9 cellular contexts compared by ENCODE assay signal in genomic region chr11:73331138-73331916, GRCh38. TPM values are rescaled to one million over a fixed set of nuclear protein-coding genes. Genes with fewer than 3 reads are reported as not detected.
A peak's percentile ranks its signal among the peaks of the same experiment; 100 is the strongest.
DNase-seq lines count a peak whose midpoint lies in the region; ATAC-seq and TF ChIP-seq lines count a peak whose summit lies in the region.
"Had no signal": no experiment of that assay in that cellular context is flagged by ENCODE, and none has a peak within 500 bp of the region (broad histone marks: within the 10 kb centered on the region; RNA-seq: fewer than 3 reads in every experiment).

No MANE protein-coding gene starts in this region.

- no peak overlapping the region for H2AFZ ChIP-seq in Loucy (ENCODE audit: low read length)

- DNase-seq in coronary artery (ENCODE audit: low spot score) (no peak), left lung (no peak), NCI-H1436 (lab: John Stamatoyannopoulos, UW) (no peak), activated gamma-delta T cell (lab: John Stamatoyannopoulos, UW) (no peak)
- DNase-seq: NCI-H2107 had no signal

- ATAC-seq in left lung (no peak), HG03439 (IDR thresholded peaks at IDR 0.05; ENCODE audit: unreplicated experiment) (no peak), HG03280 (IDR thresholded peaks at IDR 0.05; ENCODE audit: unreplicated experiment) (no peak)

- TF ChIP-seq CTCF in Loucy (conservative IDR thresholded peaks at IDR 0.05; ENCODE audit: low read length) (no peak), coronary artery (IDR thresholded peaks at IDR 0.05) (no peak), left lung (IDR thresholded peaks at IDR 0.05) (no peak)

- H3K27me3 ChIP-seq in Loucy (ENCODE audit: insufficient read depth, low read length, poor library complexity, severe bottlenecking) (no peaks in the 10 kb centered on the region), left lung (no peaks in the 10 kb centered on the region)

- H3K9me2 ChIP-seq in Loucy (replicated peaks; ENCODE audit: low read depth, low read length) = no peaks in the 10 kb centered on the region

- H3K4me1 ChIP-seq in Loucy (ENCODE audit: insufficient read depth, low read length, poor library complexity, severe bottlenecking) (peaks cover 31% of the 10 kb centered on the region), left lung (peaks cover 38 to 80% of the 10 kb centered on the region in 2 donors)

- intact Hi-C loops in left lung (cut with DNase I) = no loop called here

- no peaks in the 10 kb centered on the region for H3K79me2 ChIP-seq in Loucy (ENCODE audit: insufficient read depth, low read length)

- peak overlapping the region; percentile 49 to 89 for H3K27ac ChIP-seq in coronary artery
- H3K27ac ChIP-seq in left lung = peak overlapping the region; percentile 36 to 41
- peak overlapping the region; percentile 20 for H3K27ac ChIP-seq in temporal lobe (ENCODE audit: low read depth, low read length)

- no peaks in the 10 kb centered on the region for H3F3A ChIP-seq in Loucy (ENCODE audit: low read depth)

- H3K9me3 ChIP-seq in Loucy (ENCODE audit: insufficient read depth, low read depth, low read length) (no peaks in the 10 kb centered on the region), left lung (no peaks in the 10 kb centered on the region)

- H4K20me1 ChIP-seq in Loucy (ENCODE audit: insufficient read depth, low read length, poor library complexity, severe bottlenecking) = no peaks in the 10 kb centered on the region

- H3K36me3 ChIP-seq in Loucy (ENCODE audit: insufficient read depth, low read length) (no peaks in the 10 kb centered on the region), left lung (no peaks in the 10 kb centered on the region)

- H3K4me2 ChIP-seq in Loucy (ENCODE audit: low read depth, low read length, poor library complexity, severe bottlenecking) = no peak overlapping the region

- H3K4me3 ChIP-seq in Loucy (ENCODE audit: low read length, poor library complexity, severe bottlenecking) (no peak overlapping the region), coronary artery (peak overlapping the region; percentile 15), left lung (no peak overlapping the region)

- peak overlapping the region; percentile 19 for H3K9ac ChIP-seq in Loucy (ENCODE audit: low read depth, low read length, poor library complexity, severe bottlenecking)

RNA-seq across cellular contexts. Expression of gene ARHGEF17, which starts 23.3 kb away (rescaled TPM):
- total RNA-seq in left lung (10 to 100 TPM; 56.3 to 69.1 TPM), temporal lobe (17.9 TPM)

RNA-seq across cellular contexts. Expression of gene RELT, which starts 44.9 kb away (rescaled TPM):
- total RNA-seq in left lung = 10 to 100 TPM; 11.7 to 30.7 TPM
- 1.5 TPM for total RNA-seq in temporal lobe

RNA-seq across cellular contexts. Expression of gene P2RY6, which starts 59.2 kb away (rescaled TPM):
- total RNA-seq in left lung = 1 to 10 TPM; 2.2 to 4.8 TPM
- total RNA-seq in temporal lobe = under 0.01 TPM
